ENCODE assay signal across 17 cellular contexts in the genomic region with DNA sequence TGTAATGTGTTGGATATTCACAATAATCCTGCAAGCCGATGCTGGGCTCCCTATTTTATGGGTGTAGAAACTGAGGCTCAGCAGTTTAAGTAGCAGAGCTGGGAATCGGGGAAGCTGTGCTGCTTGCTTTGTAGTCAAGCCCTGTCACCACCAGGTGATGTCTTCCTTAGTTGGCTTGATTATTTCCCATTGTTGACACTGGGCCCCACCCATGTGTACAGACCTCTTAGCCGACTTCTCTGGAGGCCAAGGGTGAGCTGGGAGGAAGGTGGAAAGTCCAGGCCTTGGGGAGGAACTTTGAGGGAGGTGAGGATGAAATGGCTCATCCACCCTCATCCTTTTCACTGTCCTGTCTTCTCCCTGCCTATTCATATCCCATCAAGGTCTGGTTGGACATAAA.
"Had no signal": no experiment of that assay in that cellular context is flagged by ENCODE, and none has a peak within 500 bp of the region (broad histone marks: within the 10 kb centered on the region; RNA-seq: fewer than 3 reads in every experiment).

No MANE protein-coding gene starts in this region.

- H3K4me1 ChIP-seq: prostate gland had no signal

- FAIRE-seq: astrocyte, islet of Langerhans, urothelium cell line had no signal

- H3K9me3 ChIP-seq: prostate gland had no signal

- H3K4me3 ChIP-seq: prostate gland had no signal

- H3K4me3 Mint-ChIP-seq: memory B cell, nephron progenitor cell, T-helper 17 cell had no signal

- DNase-seq: activated CD4-positive, alpha-beta T cell treated with anti-CD3 and anti-CD28 coated beads, Interleukin-2, amount 50 U/mL, for 48 hours; activated naive CD4-positive, alpha-beta T cell treated with anti-CD3 and anti-CD28 coated beads, Interleukin-2, amount 50 U/mL, for 16 hours; nephron progenitor cell; occipital lobe; stimulated activated CD4-positive, alpha-beta T cell treated with anti-CD3 and anti-CD28 coated beads, Interleukin-12 subunit alpha, Interleukin-12 subunit beta, amount 100 ng/mL, for 4 hours; stimulated activated CD4-positive, alpha-beta T cell treated with anti-CD3 and anti-CD28 coated beads, Interleukin-2, amount 100 ng/mL, for 24 hours; T-helper 17 cell; WERI-Rb-1 had no signal

- H3K36me3 Mint-ChIP-seq: memory B cell had no signal

- H3K9me3 Mint-ChIP-seq: activated T-helper 2 cell treated with anti-CD3 and anti-CD28 coated beads, Interferon-gamma antibody, Interleukin-2, Interleukin-4, amounts not matched to agents 10 μg/mL and 5 μg/mL and 100 μg/mL, durations not matched to agents 14 hours and 24 hours and 36 hours; memory B cell; nephron progenitor cell had no signal

- H3K36me3 ChIP-seq: prostate gland, WERI-Rb-1 had no signal

- H3K27ac Mint-ChIP-seq: activated T-helper 2 cell treated with anti-CD3 and anti-CD28 coated beads, Interferon-gamma antibody, Interleukin-2, Interleukin-4, amounts not matched to agents 10 μg/mL and 5 μg/mL and 100 μg/mL, durations not matched to agents 14 hours and 24 hours and 36 hours; memory B cell; nephron progenitor cell; T-helper 17 cell had no signal

- H3K4me1 Mint-ChIP-seq: memory B cell, nephron progenitor cell, T-helper 17 cell had no signal

- H3K27ac ChIP-seq: prostate gland, WERI-Rb-1 had no signal

- ATAC-seq: esophagus mucosa, left lobe of liver, sciatic nerve, T-helper 17 cell had no signal
